In the genomic region with DNA sequence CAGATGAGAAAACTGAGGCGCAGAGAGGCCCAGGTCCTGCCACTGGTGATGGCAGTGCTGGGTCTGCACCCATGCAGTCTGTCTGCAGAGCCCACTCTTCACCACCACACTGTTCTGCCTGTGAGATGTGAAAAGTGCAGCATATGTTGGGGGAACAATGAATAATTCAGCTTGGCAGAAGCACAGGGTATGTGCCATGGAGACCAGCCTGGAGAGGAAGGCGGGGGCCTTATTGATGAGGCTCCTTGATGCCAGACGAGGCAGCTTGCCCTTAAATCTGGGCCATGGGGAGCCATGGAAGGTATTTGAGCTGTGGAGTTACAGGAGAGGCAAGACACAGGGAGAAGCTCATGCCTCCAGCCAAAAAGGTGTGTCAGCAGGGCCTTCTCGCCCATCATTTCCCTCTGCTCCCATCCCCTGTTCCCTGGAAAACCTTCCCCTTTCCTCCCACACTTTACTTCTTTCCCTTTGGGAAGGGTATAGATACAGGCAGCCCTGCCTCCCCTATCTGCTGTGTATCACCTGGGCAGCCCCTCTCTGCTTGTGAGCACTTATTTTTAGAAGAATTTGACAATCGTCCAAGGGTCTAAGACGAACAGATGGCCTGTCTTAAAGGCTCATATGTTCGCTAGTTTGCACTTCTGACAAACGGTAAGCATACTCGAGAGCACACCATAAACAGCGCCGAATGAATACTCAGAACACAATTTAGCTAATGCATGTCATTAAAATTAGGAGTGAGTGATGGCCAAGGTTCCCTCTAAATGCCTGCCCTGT, we compare ENCODE assay signal across 27 cellular contexts.
A peak's percentile ranks its signal among the peaks of the same experiment; 100 is the strongest.
DNase-seq lines count a peak whose midpoint lies in the region; ATAC-seq lines count a peak whose summit lies in the region.
"Had no signal": no experiment of that assay in that cellular context is flagged by ENCODE, and none has a peak within 500 bp of the region (broad histone marks: within the 10 kb centered on the region; RNA-seq: fewer than 3 reads in every experiment).

No MANE protein-coding gene starts in this region.

- no peak overlapping the region for H2BK5ac ChIP-seq in neuronal stem cell (ENCODE audit: low read length)
- no peak overlapping the region for H2BK5ac ChIP-seq in trophoblast cell (ENCODE audit: low read depth, low read length, poor library complexity)

- H3K27ac ChIP-seq in neuronal stem cell (replicated peaks; ENCODE audit: low read length) (no peak overlapping the region), trophoblast cell (ENCODE audit: low read depth, low read length) (no peak overlapping the region)
- H3K27ac ChIP-seq: breast epithelium, esophagus squamous epithelium, GM23248, SJCRH30, vagina had no signal

- H3K9me3 ChIP-seq in neuronal stem cell (replicated peaks in 1 of 2; ENCODE audit: control insufficient read depth in 2 of 2, insufficient read depth in 1 of 2, low read depth in 1 of 2, low read length in 2 of 2): no peaks in the 10 kb centered on the region
- H3K9me3 ChIP-seq in trophoblast cell (ENCODE audit: insufficient read depth, low read depth, low read length): peaks cover 3% of the 10 kb centered on the region
- H3K9me3 ChIP-seq: breast epithelium, esophagus squamous epithelium, SJCRH30, vagina had no signal

- H3K4me2 ChIP-seq in neuronal stem cell (ENCODE audit: insufficient read depth, low read length, poor library complexity, severe bottlenecking) (no peak overlapping the region), trophoblast cell (ENCODE audit: low read length) (no peak overlapping the region)
- H3K4me2 ChIP-seq: smooth muscle cell had no signal

- peak overlapping the region; percentile 70 for H3K23ac ChIP-seq in neuronal stem cell (ENCODE audit: low read depth, low read length, poor library complexity)
- no peak overlapping the region for H3K23ac ChIP-seq in trophoblast cell (ENCODE audit: low read length)

- H3K4me3 ChIP-seq in neuronal stem cell (ENCODE audit: low read length in 2 of 2) (no peak overlapping the region), trophoblast cell (ENCODE audit: low read depth, low read length) (no peak overlapping the region)
- H3K4me3 ChIP-seq: breast epithelium, esophagus squamous epithelium, GM23248, SJCRH30, smooth muscle cell, vagina had no signal

- peak; percentile 97 for DNase-seq in DMS 273 (lab: John Stamatoyannopoulos, UW; ENCODE audit: unreplicated experiment)
- DNase-seq in NCI-H1436 (lab: John Stamatoyannopoulos, UW): peak; percentile 66
- DNase-seq in NCI-H82 treated with DMSO at 0.1 percent for 48 hours (lab: John Stamatoyannopoulos, UW; ENCODE audit: unreplicated experiment): peak; percentile 24
- DNase-seq in neuronal stem cell (ENCODE audit: low spot score): no peak
- no peak for DNase-seq in NCI-H748 treated with DMSO at 0.1 percent for 48 hours (lab: John Stamatoyannopoulos, UW)
- no peak for DNase-seq in trophoblast cell
- DNase-seq: activated CD8-positive, alpha-beta memory T cell treated with anti-CD3 and anti-CD28 coated beads for 24 hours; activated naive CD4-positive, alpha-beta T cell; activated T-cell treated with anti-CD3 and anti-CD28 coated beads, Interleukin-2, amount 50 U/mL, for 24 hours; CD4-positive, alpha-beta T cell; esophagus squamous epithelium; GF-D8; GM23248; hippocampal formation; immature natural killer cell; naive B cell; NCI-H146; NCI-H2227 treated with DMSO at 0.1 percent for 48 hours; NK-92 treated with Interleukin-12 subunit alpha and Interleukin-12 subunit beta, amount 100 ng/mL, for 24 hours; SJCRH30; stimulated activated CD4-positive, alpha-beta T cell treated with anti-CD3 and anti-CD28 coated beads, Interleukin-4, amount 100 ng/mL, for 1 hour had no signal

- H4K12ac ChIP-seq in trophoblast cell (ENCODE audit: low read depth, low read length): no peak overlapping the region

- H4K8ac ChIP-seq in neuronal stem cell (ENCODE audit: low read depth, low read length) (no peak overlapping the region), trophoblast cell (ENCODE audit: low read depth, low read length) (no peak overlapping the region)

- H3K4me1 ChIP-seq in neuronal stem cell (ENCODE audit: control insufficient read depth in 2 of 2, insufficient read depth in 1 of 2, low read depth in 1 of 2, low read length in 2 of 2) (no peaks in the 10 kb centered on the region), trophoblast cell (ENCODE audit: control insufficient read depth in 1 of 2, insufficient read depth in 2 of 2, low read length in 2 of 2) (no peaks in the 10 kb centered on the region)
- H3K4me1 ChIP-seq: breast epithelium, esophagus squamous epithelium, SJCRH30, vagina had no signal

- H3K9ac ChIP-seq in neuronal stem cell (ENCODE audit: low read depth, low read length, poor library complexity) (peak overlapping the region; percentile 56), trophoblast cell (ENCODE audit: low read length) (no peak overlapping the region)
- H3K9ac ChIP-seq: GM23248 had no signal

- ATAC-seq in GM18861 (IDR thresholded peaks at IDR 0.05; ENCODE audit: unreplicated experiment): no peak
- ATAC-seq: stimulated activated memory B cell treated with anti-CD40 and anti-IgM and Interleukin-4, amounts not matched to agents 10 μg/mL and 1 μg/mL and 100 μg/mL, for 72 hours; T-cell had no signal

- H4K91ac ChIP-seq in neuronal stem cell (ENCODE audit: low read depth, low read length, poor library complexity): no peak overlapping the region
- H4K91ac ChIP-seq in trophoblast cell (ENCODE audit: low read depth, low read length): no peak overlapping the region

- H2AK5ac ChIP-seq in neuronal stem cell (ENCODE audit: low read depth, low read length) (no peak overlapping the region), trophoblast cell (ENCODE audit: low read length) (no peak overlapping the region)

- no peaks in the 10 kb centered on the region for H3K79me1 ChIP-seq in neuronal stem cell (ENCODE audit: low read depth, low read length)
- H3K79me1 ChIP-seq in trophoblast cell (ENCODE audit: low read length): no peaks in the 10 kb centered on the region

- H3K27me3 ChIP-seq in neuronal stem cell (ENCODE audit: control insufficient read depth in 3 of 3, insufficient read depth in 3 of 3, low read depth in 1 of 3, low read length in 3 of 3): no peaks in the 10 kb centered on the region
- H3K27me3 ChIP-seq in trophoblast cell (ENCODE audit: insufficient read depth, low read length): no peaks in the 10 kb centered on the region
- H3K27me3 ChIP-seq: breast epithelium, esophagus squamous epithelium, SJCRH30, vagina had no signal

- no CpG with 5 or more reads among the region's 11 CpGs for WGBS in neuronal stem cell (ENCODE audit: extremely low coverage in 2 of 2, insufficient read length in 2 of 2, insufficient replicate concordance in 1 of 2), 2 donors
- no CpG with 5 or more reads among the region's 11 CpGs for WGBS in trophoblast cell (ENCODE audit: extremely low coverage, insufficient coverage, insufficient read length)

- H2AFZ ChIP-seq in neuronal stem cell (ENCODE audit: low read length): no peak overlapping the region
- no peak overlapping the region for H2AFZ ChIP-seq in trophoblast cell (ENCODE audit: insufficient read depth, low read length, poor library complexity)
- H2AFZ ChIP-seq: GM23248 had no signal

- H3K79me2 ChIP-seq in trophoblast cell (ENCODE audit: control insufficient read depth, insufficient read depth, low read length, poor library complexity): no peaks in the 10 kb centered on the region

- H3K4ac ChIP-seq in neuronal stem cell (ENCODE audit: low read length) (no peak overlapping the region), trophoblast cell (ENCODE audit: low read depth, low read length) (no peak overlapping the region)

- H3K14ac ChIP-seq in neuronal stem cell (ENCODE audit: low read length) (no peak overlapping the region), trophoblast cell (ENCODE audit: low read length) (no peak overlapping the region)

- H2BK120ac ChIP-seq in neuronal stem cell (ENCODE audit: low read depth, low read length): no peak overlapping the region
- H2BK120ac ChIP-seq in trophoblast cell (ENCODE audit: insufficient read depth, low read length, poor library complexity): no peak overlapping the region

- H2BK12ac ChIP-seq in neuronal stem cell (ENCODE audit: low read length) (no peak overlapping the region), trophoblast cell (ENCODE audit: low read length) (no peak overlapping the region)

- no peak overlapping the region for H2BK15ac ChIP-seq in neuronal stem cell (ENCODE audit: low read length)

- H3K36me3 ChIP-seq in neuronal stem cell (replicated peaks in 1 of 2; ENCODE audit: control insufficient read depth in 2 of 2, insufficient read depth in 2 of 2, low read length in 2 of 2): peaks cover 0 to 35% of the 10 kb centered on the region in 2 donors
- no peaks in the 10 kb centered on the region for H3K36me3 ChIP-seq in trophoblast cell (ENCODE audit: control insufficient read depth in 1 of 2, insufficient read depth in 2 of 2, low read length in 2 of 2)
- H3K36me3 ChIP-seq: breast epithelium, esophagus squamous epithelium, SJCRH30, vagina had no signal

- H3K18ac ChIP-seq in neuronal stem cell (ENCODE audit: low read length): no peak overlapping the region
- no peak overlapping the region for H3K18ac ChIP-seq in trophoblast cell (ENCODE audit: low read length)

Comparison
In these comparisons a context has a peak if more than half of its experiments do, and no peak if none do; other contexts are left out.
1. DNase-seq: peak in DMS 273 (single experiment), NCI-H1436 (single experiment) and NCI-H82 treated with DMSO at 0.1 percent for 48 hours (single experiment); none in neuronal stem cell (single experiment), NCI-H748 treated with DMSO at 0.1 percent for 48 hours (single experiment) and trophoblast cell (0 of 2).